2 cellular contexts compared by ENCODE assay signal in genomic region chr1:94260635-94261387, GRCh38.
TF ChIP-seq lines count a peak whose summit lies in the region.

No MANE protein-coding gene starts in this region.

TF ChIP-seq in GM23338, 12 proteins besides CTCF, POLR2A, EP300 and RAD21:
- TF ChIP-seq ZNF462 (CRISPR knock-in tag; IDR thresholded peaks at IDR 0.05), result no peak
- TF ChIP-seq EZH2 (IDR thresholded peaks at IDR 0.05; ENCODE audit: low read depth, unreplicated experiment), result peak; percentile 25
- TF ChIP-seq ETS1 (IDR thresholded peaks at IDR 0.05), result no peak
- no peak for TF ChIP-seq POLR2AphosphoS5 (IDR thresholded peaks at IDR 0.05; ENCODE audit: low read depth)

TF ChIP-seq in H1, 55 proteins besides CTCF, POLR2A, EP300 and RAD21:
- TF ChIP-seq SRF (IDR thresholded peaks at IDR 0.05; ENCODE audit: low read depth, low read length) (no peak), HDAC2 (IDR thresholded peaks at IDR 0.05; ENCODE audit: borderline replicate concordance in 1 of 2, low read depth in 2 of 2, low read length in 2 of 2) (no peak), RNF2 (IDR thresholded peaks at IDR 0.05; ENCODE audit: borderline replicate concordance, low read depth, low read length, missing control alignments, poor library complexity, severe bottlenecking) (no peak), RXRA (IDR thresholded peaks at IDR 0.05; ENCODE audit: insufficient read depth, low read depth, low read length) (no peak), SUZ12 (IDR thresholded peaks at IDR 0.05; ENCODE audit: low read length) (0 out of 2 replicates have a peak, but pooled peaks have one; percentile 34), CTBP2 (IDR thresholded peaks at IDR 0.05; ENCODE audit: borderline replicate concordance, insufficient read depth, insufficient read length, low read length) (no peak), CHD1 (IDR thresholded peaks at IDR 0.05; ENCODE audit: low read depth, low read length) (no peak)
